9 cellular contexts compared by ENCODE assay signal in genomic region chr20:13029687-13030510, GRCh38. TPM values are rescaled to one million over a fixed set of nuclear protein-coding genes. Genes with fewer than 3 reads are reported as not detected.
A peak's percentile ranks its signal among the peaks of the same experiment; 100 is the strongest.
DNase-seq lines count a peak whose midpoint lies in the region; ATAC-seq and TF ChIP-seq lines count a peak whose summit lies in the region.
"Had no signal": no experiment of that assay in that cellular context is flagged by ENCODE, and none has a peak within 500 bp of the region (broad histone marks: within the 10 kb centered on the region; RNA-seq: fewer than 3 reads in every experiment).

No MANE protein-coding gene starts in this region.

- DNase-seq in COLO829 (ENCODE audit: low spot score), result peak; percentile 69
- peak; percentile 100 for DNase-seq in LHCN-M2 (ENCODE audit: low read depth)
- peak; percentile 70 for DNase-seq in endodermal cell
- DNase-seq in non-pigmented ciliary epithelial cell (ENCODE audit: low read depth), result peak; percentile 84
- DNase-seq in WERI-Rb-1, result no peak
- no peak for DNase-seq in CD8-positive, alpha-beta T cell

- H3K27ac ChIP-seq in endodermal cell (ENCODE audit: low read depth, low read length) (no peak overlapping the region), WERI-Rb-1 (no peak overlapping the region)
- H3K27ac ChIP-seq in CD8-positive, alpha-beta T cell (ENCODE audit: low read depth, low read length), result no peak overlapping the region
- H3K27ac ChIP-seq: Peyer's patch had no signal

- H3K4me1 Mint-ChIP-seq in endodermal cell, result peaks cover 18% of the 10 kb centered on the region
- no peaks in the 10 kb centered on the region for H3K4me1 Mint-ChIP-seq in CD8-positive, alpha-beta T cell (ENCODE audit: low read depth)

- H3K9me3 Mint-ChIP-seq in endodermal cell, result no peaks in the 10 kb centered on the region
- H3K9me3 Mint-ChIP-seq in CD8-positive, alpha-beta T cell, result no peaks in the 10 kb centered on the region

- ATAC-seq in GM18517 (IDR thresholded peaks at IDR 0.05; ENCODE audit: unreplicated experiment) (no peak), GM21390 (IDR thresholded peaks at IDR 0.05; ENCODE audit: unreplicated experiment) (no peak)
- no peak for ATAC-seq in CD8-positive, alpha-beta T cell

- 68 to 81% methylated on average over 3 to 5 of the region's 5 CpGs for WGBS in endodermal cell (ENCODE audit: insufficient coverage in 1 of 2, insufficient read length in 1 of 2), 2 experiments

- peaks cover 9% of the 10 kb centered on the region for H3K27me3 Mint-ChIP-seq in endodermal cell (ENCODE audit: insufficient read depth)
- H3K27me3 Mint-ChIP-seq in CD8-positive, alpha-beta T cell (ENCODE audit: low read depth), result no peaks in the 10 kb centered on the region

- no peak overlapping the region for H3K9ac ChIP-seq in endodermal cell (ENCODE audit: extremely low read depth, low read length, poor library complexity, severe bottlenecking)

- no peaks in the 10 kb centered on the region for H3K9me3 ChIP-seq in endodermal cell (ENCODE audit: control insufficient read depth, low read length)
- no peaks in the 10 kb centered on the region for H3K9me3 ChIP-seq in WERI-Rb-1 (ENCODE audit: severe bottlenecking)
- no peaks in the 10 kb centered on the region for H3K9me3 ChIP-seq in CD8-positive, alpha-beta T cell (ENCODE audit: low read length)
- H3K9me3 ChIP-seq: Peyer's patch had no signal

- no peak for TF ChIP-seq CTCF in endodermal cell (conservative IDR thresholded peaks at IDR 0.05)
- no peak for TF ChIP-seq CTCF in WERI-Rb-1 (IDR thresholded peaks at IDR 0.05; ENCODE audit: low read depth, low read length)
- no peak for TF ChIP-seq CTCF in CD8-positive, alpha-beta T cell (IDR thresholded peaks at IDR 0.05)

- POLR2A ChIA-PET in CD8-positive, alpha-beta T cell (lab: Charles Lee), result no interaction called here

- peaks cover 3% of the 10 kb centered on the region for H3K4me1 ChIP-seq in endodermal cell (ENCODE audit: control insufficient read depth, insufficient read depth, low read length)
- no peaks in the 10 kb centered on the region for H3K4me1 ChIP-seq in CD8-positive, alpha-beta T cell (ENCODE audit: insufficient read depth, low read length)
- H3K4me1 ChIP-seq: Peyer's patch had no signal

- CTCF ChIA-PET in CD8-positive, alpha-beta T cell (lab: Charles Lee), result no interaction called here

- H3K27ac Mint-ChIP-seq in endodermal cell, result peak overlapping the region; percentile 23
- H3K27ac Mint-ChIP-seq in CD8-positive, alpha-beta T cell, result no peak overlapping the region

- no peaks in the 10 kb centered on the region for H3K36me3 Mint-ChIP-seq in endodermal cell (ENCODE audit: low read depth)
- no peaks in the 10 kb centered on the region for H3K36me3 Mint-ChIP-seq in CD8-positive, alpha-beta T cell

- H3K4me3 ChIP-seq in endodermal cell (ENCODE audit: low read length) (no peak overlapping the region), WERI-Rb-1 (ENCODE audit: low read depth, low read length) (no peak overlapping the region)
- no peak overlapping the region for H3K4me3 ChIP-seq in CD8-positive, alpha-beta T cell (ENCODE audit: low read depth, low read length)
- H3K4me3 ChIP-seq: Peyer's patch had no signal

- H3K36me3 ChIP-seq in endodermal cell (ENCODE audit: control insufficient read depth, insufficient read depth, low read length), result no peaks in the 10 kb centered on the region
- H3K36me3 ChIP-seq in WERI-Rb-1, result no peaks in the 10 kb centered on the region
- H3K36me3 ChIP-seq in CD8-positive, alpha-beta T cell (ENCODE audit: insufficient read depth, low read length), result no peaks in the 10 kb centered on the region

- H3K27me3 ChIP-seq in endodermal cell (ENCODE audit: control insufficient read depth, insufficient read depth, low read length, poor library complexity, severe bottlenecking), result no peaks in the 10 kb centered on the region
- no peaks in the 10 kb centered on the region for H3K27me3 ChIP-seq in WERI-Rb-1 (ENCODE audit: insufficient read depth, low read depth, severe bottlenecking)
- no peaks in the 10 kb centered on the region for H3K27me3 ChIP-seq in CD8-positive, alpha-beta T cell (ENCODE audit: insufficient read depth, low read length)
- H3K27me3 ChIP-seq: Peyer's patch had no signal

- intact Hi-C loops in CD8-positive, alpha-beta T cell (cut with DNase I, micrococcal nuclease), result no loop called here

- no peak overlapping the region for H3K4me3 Mint-ChIP-seq in endodermal cell
- H3K4me3 Mint-ChIP-seq in CD8-positive, alpha-beta T cell, result no peak overlapping the region

RNA-seq across cellular contexts. Expression of gene SPTLC3, which starts 21.1 kb away (rescaled TPM):
- total RNA-seq in LHCN-M2 (2014; rRNA removed), result 30.8 and 37.4 TPM in 2 replicates
- polyA plus RNA-seq in LHCN-M2 (2012), result 4.0 TPM
- 1 to 10 TPM; 1.6 TPM for total RNA-seq in endodermal cell
- 1.3 TPM for polyA plus RNA-seq in endodermal cell (2013, experiment 1 of 2)
- polyA plus RNA-seq in endodermal cell (2013, experiment 2 of 2), result 0.62 TPM
- total RNA-seq in CD8-positive, alpha-beta T cell, result under 1 TPM; 0.30 to 0.72 TPM

Comparison
In these comparisons a context has a peak if more than half of its experiments do, and no peak if none do; other contexts are left out.
1. DNase-seq: peak in COLO829 (single experiment), LHCN-M2 (single experiment), endodermal cell (single experiment) and non-pigmented ciliary epithelial cell (single experiment); none in WERI-Rb-1 (single experiment) and CD8-positive, alpha-beta T cell (0 of 7).
2. RNA of gene SPTLC3, which starts 21.1 kb away (total RNA-seq): 30.8 to 37.4 TPM in LHCN-M2; 1.6 TPM in endodermal cell and 0.30 to 0.72 TPM in CD8-positive, alpha-beta T cell; every median in the first group is over 10 times any median in the second.